8 cellular contexts compared by ENCODE assay signal in genomic region chr17:62065611-62066468, GRCh38. TPM values are rescaled to one million over a fixed set of nuclear protein-coding genes. Genes with fewer than 3 reads are reported as not detected.
DNase-seq lines count a peak whose midpoint lies in the region; ATAC-seq, FAIRE-seq and TF ChIP-seq lines count a peak whose summit lies in the region.

No MANE protein-coding gene starts in this region.

- H3K27me3 ChIP-seq in SU-DHL-6 (ENCODE audit: low read length): no peaks in the 10 kb centered on the region
- no peaks in the 10 kb centered on the region for H3K27me3 ChIP-seq in pancreas
- no peaks in the 10 kb centered on the region for H3K27me3 ChIP-seq in tibial artery

- peak; percentile 83 for TF ChIP-seq CTCF in GM12874 (IDR thresholded peaks at IDR 0.05; ENCODE audit: insufficient read depth, low read depth, low read length)
- peak; percentile 91 for TF ChIP-seq CTCF in SU-DHL-6 (IDR thresholded peaks at IDR 0.05; ENCODE audit: insufficient read depth, low read length, poor library complexity, severe bottlenecking)
- peak; percentile 77 to 88 (median 84) for TF ChIP-seq CTCF in pancreas (IDR thresholded peaks at IDR 0.05)
- peak; percentile 90 to 91 for TF ChIP-seq CTCF in tibial artery (IDR thresholded peaks at IDR 0.05)

- no peaks in the 10 kb centered on the region for H3K9me3 ChIP-seq in SU-DHL-6 (ENCODE audit: insufficient read depth, low read length)
- H3K9me3 ChIP-seq in pancreas: no peaks in the 10 kb centered on the region
- H3K9me3 ChIP-seq in tibial artery: no peaks in the 10 kb centered on the region

- peaks cover 15% of the 10 kb centered on the region for H4K20me1 ChIP-seq in SU-DHL-6 (ENCODE audit: low read depth, low read length)

- no peaks in the 10 kb centered on the region for H3K9me2 ChIP-seq in SU-DHL-6 (replicated peaks; ENCODE audit: insufficient read depth, low read length)

- H3F3A ChIP-seq in SU-DHL-6 (ENCODE audit: insufficient read depth): peaks cover 5% of the 10 kb centered on the region; the same call in 1 of the 2 replicates

- 1 to 2% methylated on average over 50 to 51 of the region's 51 CpGs for WGBS in pancreas, 2 donors

- peak overlapping the region; percentile 96 for H3K27ac Mint-ChIP-seq in activated naive CD8-positive, alpha-beta T cell treated with anti-CD3 and anti-CD28 coated beads, Interleukin-2, amount 50 U/mL, for 24 hours

- H3K4me1 ChIP-seq in pancreas (peaks cover 29 to 36% (median 33%) of the 10 kb centered on the region in 3 donors), tibial artery (peaks cover 0 to 29% (median 24%) of the 10 kb centered on the region in 4 donors)

- no peaks in the 10 kb centered on the region for H3K9me3 Mint-ChIP-seq in activated naive CD8-positive, alpha-beta T cell treated with anti-CD3 and anti-CD28 coated beads, Interleukin-2, amount 50 U/mL, for 24 hours

- H3K4me3 Mint-ChIP-seq in activated naive CD8-positive, alpha-beta T cell treated with anti-CD3 and anti-CD28 coated beads, Interleukin-2, amount 50 U/mL, for 24 hours: peak overlapping the region; percentile 91

- peak overlapping the region; percentile 56 for H3K4me2 ChIP-seq in SU-DHL-6 (ENCODE audit: low read depth, low read length, poor library complexity, severe bottlenecking)

- peak overlapping the region; percentile 98 for H2AFZ ChIP-seq in SU-DHL-6 (ENCODE audit: low read depth, low read length, severe bottlenecking)

- peak overlapping the region; percentile 98 for H3K9ac ChIP-seq in SU-DHL-6 (ENCODE audit: low read length)

- H3K27me3 Mint-ChIP-seq in activated naive CD8-positive, alpha-beta T cell treated with anti-CD3 and anti-CD28 coated beads, Interleukin-2, amount 50 U/mL, for 24 hours: no peaks in the 10 kb centered on the region

- H3K4me3 ChIP-seq in SU-DHL-6 (ENCODE audit: insufficient read depth, low read length, poor library complexity, severe bottlenecking): peak overlapping the region; percentile 100
- H3K4me3 ChIP-seq in pancreas: peak overlapping the region; percentile 51 to 99 (median 87)
- peak overlapping the region; percentile 68 to 99 for H3K4me3 ChIP-seq in tibial artery

- peaks cover 34% of the 10 kb centered on the region for H3K4me1 Mint-ChIP-seq in activated naive CD8-positive, alpha-beta T cell treated with anti-CD3 and anti-CD28 coated beads, Interleukin-2, amount 50 U/mL, for 24 hours

- H3K27ac ChIP-seq in SU-DHL-6 (ENCODE audit: low read depth, low read length) (peak overlapping the region; percentile 85), pancreas (peak overlapping the region; percentile 92 to 99 (median 98)), tibial artery (peak overlapping the region; percentile 93 to 98)

- H3K36me3 Mint-ChIP-seq in activated naive CD8-positive, alpha-beta T cell treated with anti-CD3 and anti-CD28 coated beads, Interleukin-2, amount 50 U/mL, for 24 hours (ENCODE audit: low read depth): peaks cover 17% of the 10 kb centered on the region

- DNase-seq in NCI-H1417 (lab: John Stamatoyannopoulos, UW): peak; percentile 96 to 98 (median 97)
- DNase-seq in activated naive CD8-positive, alpha-beta T cell treated with anti-CD3 and anti-CD28 coated beads, Interleukin-2, amount 50 U/mL, for 24 hours: peak; percentile 99
- DNase-seq in Right ventricle myocardium superior: peak; percentile 99
- DNase-seq in pancreas: peak; percentile 97 to 99 (median 99)
- peak; percentile 99 for DNase-seq in tibial artery

- H3K36me3 ChIP-seq in SU-DHL-6 (ENCODE audit: low read length) (peaks cover 21% of the 10 kb centered on the region), pancreas (no peaks in the 10 kb centered on the region), tibial artery (peaks cover 0 to 6% (median 1%) of the 10 kb centered on the region in 3 donors)

- peaks cover 47% of the 10 kb centered on the region for H3K79me2 ChIP-seq in SU-DHL-6 (ENCODE audit: insufficient read depth, low read length)

- ATAC-seq in HG02763 (IDR thresholded peaks at IDR 0.05; ENCODE audit: unreplicated experiment) (peak; percentile 90), Right ventricle myocardium superior (ENCODE audit: poor library complexity) (peak; percentile 99), pancreas (peak; percentile 92 to 97 (median 94))
- peak; percentile 96 for ATAC-seq in activated naive CD8-positive, alpha-beta T cell treated with anti-CD3 and anti-CD28 coated beads, Interleukin-2, amount 50 U/mL, for 24 hours

- intact Hi-C loops in Right ventricle myocardium superior (cut with DNase I) (loop anchor here (5.0 to 10.0 kb wide), 2 partner anchors 139 to 651 kb away; partner anchors contain the start of gene INTS2), pancreas (cut with DNase I) (no loop called here), tibial artery (cut with DNase I; ENCODE audit: low total_unique reads) (loop anchor here (5.0 kb wide), 2 partner anchors 139 to 654 kb away; partner anchors contain the start of gene INTS2)

- FAIRE-seq in pancreas (lab: Jason Lieb, UNC): peak; percentile 94

RNA-seq across cellular contexts. Expression of gene MED13, which starts 0.8 kb away (rescaled TPM):
- total RNA-seq in Right ventricle myocardium superior (25.1 TPM), pancreas (10 to 100 TPM; 27.4 to 39.8 (median 29.2) TPM)
- polyA plus RNA-seq in pancreas: 1 to 10 TPM; 5.0 to 5.9 TPM

Comparison
In these comparisons a context has a peak if more than half of its experiments do, and no peak if none do; other contexts are left out.
1. Peak in every context shown above with its lines: DNase-seq, ATAC-seq, H3K4me3 ChIP-seq and H3K27ac ChIP-seq.
2. intact Hi-C loops: an anchor here in Right ventricle myocardium superior (5.0 to 10.0 kb wide) and tibial artery (5.0 kb wide); none called in pancreas.